Comparison of ENCODE assay signal across 8 cellular contexts in the genomic region with DNA sequence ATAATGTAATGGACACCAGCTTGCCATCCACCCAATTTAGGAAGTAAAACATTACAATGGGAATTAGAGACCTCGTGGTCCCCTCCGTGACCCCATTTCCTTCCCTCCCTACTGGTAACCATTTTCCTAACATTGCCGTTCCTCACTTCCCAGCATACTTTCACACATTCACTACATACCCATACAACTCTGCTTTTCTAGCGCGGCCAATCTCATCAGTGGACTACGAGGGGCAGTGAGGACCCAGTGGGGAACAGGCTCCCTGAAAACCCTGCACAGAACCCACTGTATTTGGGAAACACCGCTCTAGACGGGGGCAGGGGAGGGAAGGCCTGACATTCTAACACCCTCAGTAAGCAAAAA. TPM values are rescaled to one million over a fixed set of nuclear protein-coding genes. Genes with fewer than 3 reads are reported as not detected.
DNase-seq lines count a peak whose midpoint lies in the region; ATAC-seq and TF ChIP-seq lines count a peak whose summit lies in the region.

No MANE protein-coding gene starts in this region.

- H3K27me3 ChIP-seq in adrenal gland (no peaks in the 10 kb centered on the region), subcutaneous abdominal adipose tissue (ENCODE audit: control insufficient read depth in 5 of 5, insufficient read depth in 4 of 5, low read length in 5 of 5) (no peaks in the 10 kb centered on the region)

- H3K27ac ChIP-seq in adrenal gland = peak overlapping the region in 3 of 5 donors; percentile 76 to 92 (median 86)
- H3K27ac ChIP-seq in subcutaneous abdominal adipose tissue (ENCODE audit: low read depth, low read length) = peak overlapping the region; percentile 74

- H3K9me3 ChIP-seq in adrenal gland (replicated peaks in 1 of 3) (no peaks in the 10 kb centered on the region), subcutaneous abdominal adipose tissue (ENCODE audit: control insufficient read depth in 5 of 5, low read length in 5 of 5) (no peaks in the 10 kb centered on the region)

- no peaks in the 10 kb centered on the region for H3K36me3 ChIP-seq in adrenal gland (replicated peaks in 1 of 2)
- H3K36me3 ChIP-seq in subcutaneous abdominal adipose tissue (ENCODE audit: control insufficient read depth in 5 of 5, insufficient read depth in 5 of 5, low read length in 5 of 5) = peaks cover 0 to 11% (median 6%) of the 10 kb centered on the region in 5 donors

- H3K9ac ChIP-seq in subcutaneous abdominal adipose tissue (ENCODE audit: low read length in 5 of 5) = peak overlapping the region; percentile 44 to 77 (median 73)

- intact Hi-C loops in activated CD4-positive, alpha-beta T cell treated with anti-CD3 and anti-CD28 coated beads for 36 hours (cut with DNase I, micrococcal nuclease) = loop anchor here (2.0 to 5.0 kb wide), 3 partner anchors 55 to 443 kb away; partner anchors contain the start of genes CLUL1 (in 1 of the 2), THOC1 (in 1 of the 2) and TYMS (in 1 of the 2)
- intact Hi-C loops in adrenal gland (cut with DNase I) = no loop called here

- no peak for TF ChIP-seq CTCF in adrenal gland (IDR thresholded peaks at IDR 0.05)

- H3K4me3 ChIP-seq in adrenal gland = peak overlapping the region in 2 of 4 donors; percentile 55 to 70
- H3K4me3 ChIP-seq in subcutaneous abdominal adipose tissue (ENCODE audit: low read depth in 1 of 5, low read length in 5 of 5) = peak overlapping the region; percentile 64 to 94 (median 79)

- H3K4me1 Mint-ChIP-seq in activated CD4-positive, alpha-beta T cell treated with anti-CD3 and anti-CD28 coated beads for 36 hours = peaks cover 54% of the 10 kb centered on the region
- H3K4me1 Mint-ChIP-seq in immature natural killer cell = peaks cover 22 to 31% of the 10 kb centered on the region in 2 donors

- WGBS in adrenal gland, 4 donors = 8 to 10% (median 9%) methylated on average over 8 of the region's 8 CpGs

- no peak for DNase-seq in activated CD4-positive, alpha-beta T cell treated with anti-CD3 and anti-CD28 coated beads for 36 hours
- DNase-seq in activated CD4-positive, alpha-beta T cell treated with anti-CD3 and anti-CD28 coated beads for 1 hour = no peak
- peak in 2 of 7 donors; percentile 17 to 21 for DNase-seq in adrenal gland
- DNase-seq in immature natural killer cell = no peak
- no peak for DNase-seq in retina
- DNase-seq in NCI-H187 treated with DMSO at 0.1 percent for 48 hours (lab: John Stamatoyannopoulos, UW) = no peak

- POLR2A ChIA-PET in activated CD4-positive, alpha-beta T cell treated with anti-CD3 and anti-CD28 coated beads for 36 hours (lab: Charles Lee) = no interaction called here

- no peak for ATAC-seq in activated CD4-positive, alpha-beta T cell treated with anti-CD3 and anti-CD28 coated beads for 36 hours
- ATAC-seq in HG03280 (IDR thresholded peaks at IDR 0.05; ENCODE audit: unreplicated experiment) = peak; percentile 13

- peak overlapping the region; percentile 94 for H3K4me3 Mint-ChIP-seq in activated CD4-positive, alpha-beta T cell treated with anti-CD3 and anti-CD28 coated beads for 36 hours
- H3K4me3 Mint-ChIP-seq in immature natural killer cell = peak overlapping the region; percentile 82 to 91 (median 90)

- H3K36me3 Mint-ChIP-seq in activated CD4-positive, alpha-beta T cell treated with anti-CD3 and anti-CD28 coated beads for 36 hours (ENCODE audit: low read depth) = peaks cover 40% of the 10 kb centered on the region
- peaks cover 0 to 8% (median 4%) of the 10 kb centered on the region in 3 donors for H3K36me3 Mint-ChIP-seq in immature natural killer cell

- CTCF ChIA-PET in activated CD4-positive, alpha-beta T cell treated with anti-CD3 and anti-CD28 coated beads for 36 hours (lab: Charles Lee) = interaction anchor here (1.1 to 3.3 kb wide), 3 partner anchors 29 to 119 kb away, joined by 4 to 8 read pairs (median 5); partner anchors contain the start of gene TYMS

- no peaks in the 10 kb centered on the region for H3K9me3 Mint-ChIP-seq in activated CD4-positive, alpha-beta T cell treated with anti-CD3 and anti-CD28 coated beads for 36 hours (ENCODE audit: low read depth)
- peaks cover 0 to 2% (median 0%) of the 10 kb centered on the region in 6 donors for H3K9me3 Mint-ChIP-seq in immature natural killer cell

- no peaks in the 10 kb centered on the region for H3K27me3 Mint-ChIP-seq in activated CD4-positive, alpha-beta T cell treated with anti-CD3 and anti-CD28 coated beads for 36 hours
- peaks cover 5 to 20% (median 17%) of the 10 kb centered on the region in 3 donors for H3K27me3 Mint-ChIP-seq in immature natural killer cell (ENCODE audit: low read depth in 3 of 3)

- H3K4me1 ChIP-seq in adrenal gland (replicated peaks in 1 of 2) = peaks cover 0 to 3% of the 10 kb centered on the region in 2 donors
- H3K4me1 ChIP-seq in subcutaneous abdominal adipose tissue (ENCODE audit: control insufficient read depth in 5 of 5, insufficient read depth in 5 of 5, low read length in 5 of 5) = peaks cover 3 to 19% (median 13%) of the 10 kb centered on the region in 5 donors

- peak overlapping the region; percentile 99 for H3K27ac Mint-ChIP-seq in activated CD4-positive, alpha-beta T cell treated with anti-CD3 and anti-CD28 coated beads for 36 hours
- peak overlapping the region; percentile 88 to 98 (median 96) for H3K27ac Mint-ChIP-seq in immature natural killer cell

- no peak for TF ChIP-seq POLR2A in adrenal gland (IDR thresholded peaks at IDR 0.05)

RNA-seq across cellular contexts. Expression of gene ENOSF1, which starts 1.1 kb away (rescaled TPM):
- 10 to 100 TPM; 92.6 to 97.4 TPM for total RNA-seq in activated CD4-positive, alpha-beta T cell treated with anti-CD3 and anti-CD28 coated beads for 36 hours
- total RNA-seq in adrenal gland = 100 to 1,000 TPM in 3 of 8 donors, 10 to 100 TPM in 5; 50.8 to 137 (median 80.8) TPM
- polyA plus RNA-seq in adrenal gland (100 to 1,000 TPM in 2 of 3 donors, 10 to 100 TPM in 1; 67.1 to 196 (median 195) TPM), immature natural killer cell (1 to 10 TPM; 1.9 to 8.0 (median 4.3) TPM)

RNA-seq across cellular contexts. Expression of gene TYMS, which starts 53.9 kb away (rescaled TPM):
- total RNA-seq in activated CD4-positive, alpha-beta T cell treated with anti-CD3 and anti-CD28 coated beads for 36 hours = 100 to 1,000 TPM; 331 to 372 TPM
- total RNA-seq in adrenal gland = 1 to 10 TPM in 7 of 8 donors, not detected in 1; 2.9 to 5.8 (median 3.8) TPM
- polyA plus RNA-seq in adrenal gland (1 to 10 TPM in 2 of 3 donors, under 1 TPM in 1; 0.32 to 7.1 (median 1.1) TPM), immature natural killer cell (10 to 100 TPM; 12.6 to 16.9 (median 14.5) TPM)

Comparison
In these comparisons a context has a peak if more than half of its experiments do, and no peak if none do; other contexts are left out.
1. RNA of gene TYMS, which starts 53.9 kb away (total RNA-seq): 331 to 372 TPM in activated CD4-positive, alpha-beta T cell treated with anti-CD3 and anti-CD28 coated beads for 36 hours; 2.9 to 5.8 TPM in adrenal gland; every median in the first group is over 10 times any median in the second.
2. intact Hi-C loops: an anchor here in activated CD4-positive, alpha-beta T cell treated with anti-CD3 and anti-CD28 coated beads for 36 hours (2.0 to 5.0 kb wide); none called in adrenal gland.